26 cellular contexts compared by ENCODE assay signal in the genomic region with DNA sequence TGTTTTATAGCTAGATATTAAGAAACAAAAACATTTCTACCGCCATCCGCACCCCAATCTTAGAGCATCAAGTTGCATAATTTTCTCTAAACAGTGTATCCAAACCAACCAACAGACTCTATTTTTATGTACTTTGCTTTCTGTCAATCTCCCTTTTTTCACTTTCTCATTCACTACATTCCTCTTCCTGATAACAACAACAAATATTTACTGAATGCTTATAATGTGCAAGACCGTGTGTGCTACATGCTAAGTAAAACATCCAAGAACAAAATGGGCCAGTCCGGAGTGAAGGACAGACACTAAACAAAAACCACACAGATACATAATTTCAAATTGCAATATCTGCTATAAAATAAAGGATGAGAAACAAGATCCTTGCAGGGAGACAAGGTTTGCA. TPM values are rescaled to one million over a fixed set of nuclear protein-coding genes. Genes with fewer than 3 reads are reported as not detected.
"Had no signal": no experiment of that assay in that cellular context is flagged by ENCODE, and none has a peak within 500 bp of the region (broad histone marks: within the 10 kb centered on the region; RNA-seq: fewer than 3 reads in every experiment).

No MANE protein-coding gene starts in this region.

- H3K4me1 Mint-ChIP-seq: activated CD4-positive, alpha-beta T cell treated with anti-CD3 and anti-CD28 coated beads, Interleukin-2, amount 10 ng/mL, durations not matched to agents 7 days and 5 days; naive B cell; T-cell had no signal

- H3K27me3 ChIP-seq: brain microvascular endothelial cell, colonic mucosa, esophagus squamous epithelium, gastroesophageal sphincter, thyroid gland had no signal

- H3K9me3 Mint-ChIP-seq: activated CD4-positive, alpha-beta T cell treated with anti-CD3 and anti-CD28 coated beads, Interleukin-2, amount 10 ng/mL, durations not matched to agents 7 days and 5 days; endodermal cell had no signal

- ATAC-seq: activated CD4-positive, CD25-positive, alpha-beta regulatory T cell treated with anti-CD3 and anti-CD28 coated beads, Interleukin-2, amount 50 U/mL, for 24 hours; activated CD8-positive, alpha-beta T cell treated with anti-CD3 and anti-CD28 coated beads for 36 hours; activated naive CD4-positive, alpha-beta T cell treated with anti-CD3 and anti-CD28 coated beads, Interleukin-2, amount 50 U/mL, for 72 hours; gastroesophageal sphincter; left colon; lower lobe of right lung; T-cell had no signal

- DNase-seq: activated CD4-positive, alpha-beta T cell treated with anti-CD3 and anti-CD28 coated beads, Interleukin-2, amount 10 ng/mL, durations not matched to agents 7 days and 5 days; activated CD8-positive, alpha-beta T cell treated with anti-CD3 and anti-CD28 coated beads for 36 hours; activated T-cell treated with anti-CD3 and anti-CD28 coated beads, Interleukin-2, amount 50 U/mL, for 1 hour; aorta; central memory CD4-positive, alpha-beta T cell; colonic mucosa; dorsolateral prefrontal cortex; endodermal cell; esophagus squamous epithelium; head of caudate nucleus; left colon; lower lobe of right lung; naive B cell; occipital lobe; stimulated activated CD4-positive, alpha-beta T cell treated with anti-CD3 and anti-CD28 coated beads, Interleukin-1b, Interleukin-23, amount 100 ng/mL, for 48 hours; substantia nigra; T-cell; thyroid gland had no signal

- H3K27me3 Mint-ChIP-seq: activated CD4-positive, alpha-beta T cell treated with anti-CD3 and anti-CD28 coated beads, Interleukin-2, amount 10 ng/mL, durations not matched to agents 7 days and 5 days; activated CD8-positive, alpha-beta T cell treated with anti-CD3 and anti-CD28 coated beads for 36 hours; naive B cell; stimulated activated naive CD8-positive, alpha-beta T cell treated with anti-CD3 and anti-CD28 coated beads, Interleukin-15, Interleukin-2, amounts not matched to agents 100 ng/mL and 50 ng/mL, for 24 hours had no signal

- H3K27ac Mint-ChIP-seq: activated CD4-positive, alpha-beta T cell treated with anti-CD3 and anti-CD28 coated beads, Interleukin-2, amount 10 ng/mL, durations not matched to agents 7 days and 5 days; activated CD8-positive, alpha-beta T cell treated with anti-CD3 and anti-CD28 coated beads for 36 hours; activated naive CD4-positive, alpha-beta T cell treated with anti-CD3 and anti-CD28 coated beads, Interleukin-2, amount 50 U/mL, for 72 hours; endodermal cell; naive B cell; stimulated activated naive CD8-positive, alpha-beta T cell treated with anti-CD3 and anti-CD28 coated beads, Interleukin-15, Interleukin-2, amounts not matched to agents 100 ng/mL and 50 ng/mL, for 24 hours; T-cell; T-helper 2 cell treated with Interferon-gamma antibody and Interleukin-4, amounts not matched to agents 5 μg/mL and 100 μg/mL, for 36 hours had no signal

- H3K4me3 ChIP-seq: colonic mucosa, dorsolateral prefrontal cortex, esophagus squamous epithelium, gastroesophageal sphincter, lower lobe of right lung, thyroid gland had no signal

- H3K36me3 ChIP-seq: brain microvascular endothelial cell, colonic mucosa, esophagus squamous epithelium, gastroesophageal sphincter, lower lobe of right lung, thyroid gland had no signal

- H3K4me1 ChIP-seq: colonic mucosa, gastroesophageal sphincter, lower lobe of right lung had no signal

- H3K27ac ChIP-seq: brain microvascular endothelial cell, colonic mucosa, dorsolateral prefrontal cortex, esophagus squamous epithelium, gastroesophageal sphincter, lower lobe of right lung, thyroid gland, VCaP had no signal

- H3K36me3 Mint-ChIP-seq: activated naive CD4-positive, alpha-beta T cell treated with anti-CD3 and anti-CD28 coated beads, Interleukin-2, amount 50 U/mL, for 72 hours; naive B cell; T-cell had no signal

- H3K9me3 ChIP-seq: colonic mucosa, esophagus squamous epithelium, gastroesophageal sphincter, lower lobe of right lung, thyroid gland had no signal

- H3K4me3 Mint-ChIP-seq: activated CD4-positive, alpha-beta T cell treated with anti-CD3 and anti-CD28 coated beads, Interleukin-2, amount 10 ng/mL, durations not matched to agents 7 days and 5 days; activated CD8-positive, alpha-beta T cell treated with anti-CD3 and anti-CD28 coated beads for 36 hours; endodermal cell; naive B cell; neural crest cell; stimulated activated naive CD8-positive, alpha-beta T cell treated with anti-CD3 and anti-CD28 coated beads, Interleukin-15, Interleukin-2, amounts not matched to agents 100 ng/mL and 50 ng/mL, for 24 hours; T-cell; T-helper 2 cell treated with Interferon-gamma antibody and Interleukin-4, amounts not matched to agents 5 μg/mL and 100 μg/mL, for 36 hours had no signal

RNA-seq across cellular contexts. Expression of gene SOX6, which starts 38.6 kb away (rescaled TPM):
- total RNA-seq: activated CD4-positive, alpha-beta T cell treated with anti-CD3 and anti-CD28 coated beads, Interleukin-2, amount 10 ng/mL, durations not matched to agents 7 days and 5 days; activated naive CD4-positive, alpha-beta T cell treated with anti-CD3 and anti-CD28 coated beads, Interleukin-2, amount 50 U/mL, for 72 hours had no signal
